In the genomic region with DNA sequence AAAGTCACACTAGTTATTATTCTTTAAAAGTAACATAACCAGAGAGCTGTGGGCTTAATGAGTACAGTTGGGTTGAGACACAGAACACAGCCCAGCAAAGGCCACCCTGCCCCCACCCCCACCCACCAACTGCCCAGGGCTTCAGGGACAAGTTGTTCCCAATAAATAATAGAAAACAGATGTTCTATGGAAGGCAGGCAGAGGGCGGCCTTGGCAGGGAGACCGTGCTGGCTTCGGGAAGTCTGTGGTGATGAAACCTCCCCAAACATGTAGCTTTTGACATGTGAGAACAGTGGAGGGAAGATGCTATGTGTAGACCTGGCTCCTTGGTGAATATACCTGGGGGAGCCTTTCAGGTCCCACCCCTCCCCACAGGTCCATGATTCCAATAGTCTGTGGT, we compare ENCODE assay signal across 9 cellular contexts. TPM values are rescaled to one million over a fixed set of nuclear protein-coding genes. Genes with fewer than 3 reads are reported as not detected.
DNase-seq lines count a peak whose midpoint lies in the region; ATAC-seq and TF ChIP-seq lines count a peak whose summit lies in the region.
"Had no signal": no experiment of that assay in that cellular context is flagged by ENCODE, and none has a peak within 500 bp of the region (broad histone marks: within the 10 kb centered on the region; RNA-seq: fewer than 3 reads in every experiment).

No MANE protein-coding gene starts in this region.

- no peak overlapping the region for H3K9ac ChIP-seq in GM23248

- DNase-seq in GM23248 (peak; percentile 71), globus pallidus (ENCODE audit: low spot score) (peak; percentile 74), skeletal muscle cell (ENCODE audit: low read depth) (peak; percentile 85), NOMO-1 (lab: John Stamatoyannopoulos, UW; ENCODE audit: unreplicated experiment in 2 of 2) (no peak), NOMO-1 treated with dmso at 0.1 percent for 144 hours (lab: John Stamatoyannopoulos, UW; ENCODE audit: unreplicated experiment) (no peak)
- no peak for DNase-seq in activated CD8-positive, alpha-beta T cell treated with anti-CD3 and anti-CD28 coated beads for 36 hours
- DNase-seq in central memory CD4-positive, alpha-beta T cell, result no peak

- 6 to 9% methylated on average over 3 of the region's 3 CpGs for WGBS in GM23248 (ENCODE audit: low coverage in 1 of 2, low lambda C conversion rate in 2 of 2, missing lambda C conversion rate in 2 of 2), 2 experiments

- ATAC-seq in activated CD8-positive, alpha-beta T cell treated with anti-CD3 and anti-CD28 coated beads for 36 hours, result no peak
- ATAC-seq in HG03039 (IDR thresholded peaks at IDR 0.05; ENCODE audit: unreplicated experiment), result no peak

- no peaks in the 10 kb centered on the region for H4K20me1 ChIP-seq in GM23248 (ENCODE audit: insufficient read depth)

- H3F3A ChIP-seq in GM23248 (ENCODE audit: insufficient read depth), result peaks cover 3% of the 10 kb centered on the region; the same call in 1 of the 2 replicates

- in situ Hi-C loops in GM23248 (cut with MboI), result no loop called here

- H3K36me3 ChIP-seq in GM23248 (ENCODE audit: low read depth), result no peaks in the 10 kb centered on the region

- intact Hi-C loops in activated CD8-positive, alpha-beta T cell treated with anti-CD3 and anti-CD28 coated beads for 36 hours (cut with micrococcal nuclease), result no loop called here

- H3K27ac ChIP-seq in GM23248, result no peak overlapping the region

- no peaks in the 10 kb centered on the region for H3K9me3 Mint-ChIP-seq in activated CD8-positive, alpha-beta T cell treated with anti-CD3 and anti-CD28 coated beads for 36 hours
- H3K9me3 Mint-ChIP-seq: memory B cell had no signal

- H3K4me1 ChIP-seq in GM23248 (ENCODE audit: insufficient read depth), result peaks cover 17% of the 10 kb centered on the region

- H3K27me3 Mint-ChIP-seq in activated CD8-positive, alpha-beta T cell treated with anti-CD3 and anti-CD28 coated beads for 36 hours, result no peaks in the 10 kb centered on the region
- H3K27me3 Mint-ChIP-seq: memory B cell had no signal

- no peak overlapping the region for H3K4me2 ChIP-seq in GM23248 (ENCODE audit: unreplicated experiment)

- no peak overlapping the region for H3K4me3 ChIP-seq in GM23248
- no peak overlapping the region for H3K4me3 ChIP-seq in skeletal muscle cell (ENCODE audit: low read depth, low read length)

- peak overlapping the region; percentile 85 for H3K27ac Mint-ChIP-seq in activated CD8-positive, alpha-beta T cell treated with anti-CD3 and anti-CD28 coated beads for 36 hours
- H3K27ac Mint-ChIP-seq: memory B cell had no signal

- peaks cover 93% of the 10 kb centered on the region for H3K36me3 Mint-ChIP-seq in activated CD8-positive, alpha-beta T cell treated with anti-CD3 and anti-CD28 coated beads for 36 hours (ENCODE audit: low read depth)

- H2AFZ ChIP-seq in GM23248, result no peak overlapping the region

- H3K79me2 ChIP-seq in GM23248 (ENCODE audit: insufficient read depth), result no peaks in the 10 kb centered on the region

- H3K4me1 Mint-ChIP-seq in activated CD8-positive, alpha-beta T cell treated with anti-CD3 and anti-CD28 coated beads for 36 hours (ENCODE audit: low read depth), result peaks cover 85% of the 10 kb centered on the region

- TF ChIP-seq CTCF in activated CD8-positive, alpha-beta T cell treated with anti-CD3 and anti-CD28 coated beads for 36 hours (IDR thresholded peaks at IDR 0.05), result no peak

- H3K9me3 ChIP-seq in GM23248 (ENCODE audit: low read depth), result no peaks in the 10 kb centered on the region

- peak overlapping the region; percentile 60 for H3K4me3 Mint-ChIP-seq in activated CD8-positive, alpha-beta T cell treated with anti-CD3 and anti-CD28 coated beads for 36 hours
- H3K4me3 Mint-ChIP-seq: memory B cell had no signal

- no peaks in the 10 kb centered on the region for H3K9me2 ChIP-seq in GM23248 (ENCODE audit: insufficient read depth)

- no peaks in the 10 kb centered on the region for H3K27me3 ChIP-seq in GM23248 (replicated peaks; ENCODE audit: insufficient read depth)

- POLR2A ChIA-PET in activated CD8-positive, alpha-beta T cell treated with anti-CD3 and anti-CD28 coated beads for 36 hours (lab: Charles Lee), result interaction anchor here (1.1 to 67.1 kb wide), 3 partner anchors 4 to 159 kb away, joined by 4 to 2439 read pairs (median 2439); a partner anchor contains a TSS

- CTCF ChIA-PET in activated CD8-positive, alpha-beta T cell treated with anti-CD3 and anti-CD28 coated beads for 36 hours (lab: Charles Lee), result interaction anchor here (1.2 to 1.9 kb wide), 3 partner anchors 15 to 47 kb away, joined by 4 to 8 read pairs (median 4); no protein-coding TSS in a partner anchor

RNA-seq across cellular contexts. Expression of a gene that starts 10.0 kb away (rescaled TPM):
- total RNA-seq in GM23248 (2014; rRNA removed; shearing (Covaris generic)), result 0.38 and 0.54 TPM in 2 replicates
- polyA plus RNA-seq in GM23248 (2016; fragmentation: Nextera tagmentation; extraction: Ambion mirVana), result 0.54 and 0.75 TPM in 2 replicates
- 100 to 1,000 TPM; 147 to 150 TPM for total RNA-seq in activated CD8-positive, alpha-beta T cell treated with anti-CD3 and anti-CD28 coated beads for 36 hours

RNA-seq across cellular contexts. Expression of a gene that starts 39.6 kb away (rescaled TPM):
- 16.7 and 28.2 TPM in 2 replicates for total RNA-seq in GM23248 (2014; rRNA removed; shearing (Covaris generic))
- 15.1 and 17.1 TPM in 2 replicates for polyA plus RNA-seq in GM23248 (2016; fragmentation: Nextera tagmentation; extraction: Ambion mirVana)
- total RNA-seq in activated CD8-positive, alpha-beta T cell treated with anti-CD3 and anti-CD28 coated beads for 36 hours, result 100 to 1,000 TPM; 210 to 216 TPM

Comparison
In these comparisons a context has a peak if more than half of its experiments do, and no peak if none do; other contexts are left out.
1. DNase-seq: peak in GM23248 (single experiment), globus pallidus (single experiment) and skeletal muscle cell (single experiment); none in activated CD8-positive, alpha-beta T cell treated with anti-CD3 and anti-CD28 coated beads for 36 hours (single experiment), central memory CD4-positive, alpha-beta T cell (single experiment), NOMO-1 (0 of 2) and NOMO-1 treated with dmso at 0.1 percent for 144 hours (single experiment).
2. RNA of a gene that starts 10.0 kb away (total RNA-seq): 147 to 150 TPM in activated CD8-positive, alpha-beta T cell treated with anti-CD3 and anti-CD28 coated beads for 36 hours; 0.38 to 0.54 TPM in GM23248; every median in the first group is over 10 times any median in the second.